Comparison of ENCODE assay signal across 18 cellular contexts in genomic region chr4:181536753-181537434, GRCh38.
A peak's percentile ranks its signal among the peaks of the same experiment; 100 is the strongest.
DNase-seq lines count a peak whose midpoint lies in the region; ATAC-seq and TF ChIP-seq lines count a peak whose summit lies in the region.
"Had no signal": no experiment of that assay in that cellular context is flagged by ENCODE, and none has a peak within 500 bp of the region (broad histone marks: within the 10 kb centered on the region; RNA-seq: fewer than 3 reads in every experiment).

No MANE protein-coding gene starts in this region.

- DNase-seq in COR-L47 (lab: John Stamatoyannopoulos, UW) (peak; percentile 39), HCT116 (ENCODE audit: low read depth, low spot score) (no peak), NCI-H1105 treated with DMSO at 0.1 percent for 48 hours (lab: John Stamatoyannopoulos, UW) (peak; percentile 84), hepatocyte (ENCODE audit: low spot score) (no peak), AG08396 (ENCODE audit: low spot score) (no peak)
- DNase-seq in activated T-cell treated with anti-CD3 and anti-CD28 coated beads, Interleukin-2, amount 50 U/mL, for 24 hours, result no peak
- DNase-seq: AML-193; Calu3; CD4-positive, CD25-positive, alpha-beta regulatory T cell; DND-41; Kasumi-1; MV-4-11; NCI-H1694 treated with DMSO at 0.1 percent for 48 hours; NCI-H510A treated with DMSO at 0.1 percent for 48 hours; T-helper 1 cell had no signal

- H3K27me3 Mint-ChIP-seq in activated T-cell treated with anti-CD3 and anti-CD28 coated beads, Interleukin-2, amount 50 U/mL, for 24 hours, result no peaks in the 10 kb centered on the region
- H3K27me3 Mint-ChIP-seq: CD4-positive, CD25-positive, alpha-beta regulatory T cell had no signal

- peaks cover 13% of the 10 kb centered on the region for H3K9me3 Mint-ChIP-seq in activated T-cell treated with anti-CD3 and anti-CD28 coated beads, Interleukin-2, amount 50 U/mL, for 24 hours

- H3K4me1 ChIP-seq in HCT116 (ENCODE audit: control insufficient read depth in 1 of 2, insufficient read depth in 2 of 2, low read length in 2 of 2) (no peaks in the 10 kb centered on the region), hepatocyte (ENCODE audit: insufficient read depth) (no peaks in the 10 kb centered on the region)
- H3K4me1 ChIP-seq: HAP-1 had no signal

- intact Hi-C loops in HCT116 (cut with micrococcal nuclease), result no loop called here

- TF ChIP-seq CTCF in HCT116 (IDR thresholded peaks at IDR 0.05 in 2 of 3, conservative IDR thresholded peaks at IDR 0.05 in 1 of 3; ENCODE audit: borderline replicate concordance in 1 of 3, insufficient read depth in 1 of 3, low read depth in 2 of 3, low read length in 2 of 3) (no peak), hepatocyte (IDR thresholded peaks at IDR 0.05; ENCODE audit: poor library complexity) (no peak)

- CTCF ChIA-PET in HCT116 (lab: Charles Lee), result interaction anchor here (1.4 to 1.8 kb wide), 2 partner anchors 8 to 9 kb away, joined by 4 to 9 read pairs; no protein-coding TSS in a partner anchor

- H3K9me2 ChIP-seq in HCT116 (ENCODE audit: insufficient read depth) (no peaks in the 10 kb centered on the region), hepatocyte (replicated peaks; ENCODE audit: insufficient read depth) (no peaks in the 10 kb centered on the region)

- H3K27ac ChIP-seq in HCT116 (ENCODE audit: low read depth, low read length) (no peak overlapping the region), hepatocyte (peak overlapping the region; percentile 43)

- RAD21 ChIA-PET in HCT116 (lab: Charles Lee; ENCODE audit: low non-redundant PET in 1 of 2, low total read pairs in 2 of 2, uncharacterized antibody in 2 of 2, unreplicated experiment in 2 of 2), result no interaction called here

- no peak for TF ChIP-seq RAD21 in HCT116 (IDR thresholded peaks at IDR 0.05; ENCODE audit: low read depth)

- H3K4me3 ChIP-seq in HCT116 (replicated peaks in 1 of 2; ENCODE audit: low read depth in 1 of 2, low read length in 2 of 2) (no peak overlapping the region), hepatocyte (no peak overlapping the region)
- H3K4me3 ChIP-seq: HAP-1 had no signal

- no peaks in the 10 kb centered on the region for H3K36me3 Mint-ChIP-seq in activated T-cell treated with anti-CD3 and anti-CD28 coated beads, Interleukin-2, amount 50 U/mL, for 24 hours (ENCODE audit: low read depth)
- H3K36me3 Mint-ChIP-seq: CD4-positive, CD25-positive, alpha-beta regulatory T cell had no signal

- H3K36me3 ChIP-seq in HCT116 (ENCODE audit: control insufficient read depth in 1 of 2, insufficient read depth in 2 of 2, low read length in 2 of 2), result no peaks in the 10 kb centered on the region
- no peaks in the 10 kb centered on the region for H3K36me3 ChIP-seq in hepatocyte (replicated peaks; ENCODE audit: insufficient read depth, low read depth)
- H3K36me3 ChIP-seq: HAP-1 had no signal

- POLR2A ChIA-PET in HCT116 (lab: Charles Lee), result interaction anchor here (0.9 to 1.4 kb wide), 2 partner anchors 9 to 12 kb away, joined by 3 read pairs; no protein-coding TSS in a partner anchor

- WGBS in hepatocyte (ENCODE audit: low lambda C conversion rate, missing lambda C conversion rate), result 39% methylated on average over 5 of the region's 5 CpGs

- no peak overlapping the region for H2AFZ ChIP-seq in HCT116 (ENCODE audit: low read depth, low read length, poor library complexity, severe bottlenecking)
- no peak overlapping the region for H2AFZ ChIP-seq in hepatocyte

- H3K4me1 Mint-ChIP-seq in activated T-cell treated with anti-CD3 and anti-CD28 coated beads, Interleukin-2, amount 50 U/mL, for 24 hours (ENCODE audit: low read depth), result no peaks in the 10 kb centered on the region
- H3K4me1 Mint-ChIP-seq: CD4-positive, CD25-positive, alpha-beta regulatory T cell had no signal

- H3K9me3 ChIP-seq in HCT116 (ENCODE audit: control insufficient read depth in 1 of 2, insufficient read depth in 1 of 2, low read depth in 1 of 2, low read length in 2 of 2), result no peaks in the 10 kb centered on the region
- H3K9me3 ChIP-seq in hepatocyte (ENCODE audit: low read depth), result no peaks in the 10 kb centered on the region
- H3K9me3 ChIP-seq: HAP-1 had no signal

- H3K4me3 Mint-ChIP-seq in activated T-cell treated with anti-CD3 and anti-CD28 coated beads, Interleukin-2, amount 50 U/mL, for 24 hours, result no peak overlapping the region
- H3K4me3 Mint-ChIP-seq: CD4-positive, CD25-positive, alpha-beta regulatory T cell had no signal

- no TSS peak for BruUV-seq in HCT116 (replicated peaks; lab: Mats Ljungman, UMichigan)

- H4K20me1 ChIP-seq in HCT116 (ENCODE audit: insufficient read depth) (no peaks in the 10 kb centered on the region), hepatocyte (ENCODE audit: insufficient read depth, poor library complexity, severe bottlenecking) (no peaks in the 10 kb centered on the region)

- no peak for TF ChIP-seq POLR2A in HCT116 (IDR thresholded peaks at IDR 0.05; ENCODE audit: borderline replicate concordance, extremely low read depth, insufficient read depth, insufficient read length)

- no peak overlapping the region for H3K27ac Mint-ChIP-seq in activated T-cell treated with anti-CD3 and anti-CD28 coated beads, Interleukin-2, amount 50 U/mL, for 24 hours
- H3K27ac Mint-ChIP-seq: CD4-positive, CD25-positive, alpha-beta regulatory T cell had no signal

- no peak overlapping the region for H3K4me2 ChIP-seq in HCT116 (ENCODE audit: low read length)
- H3K4me2 ChIP-seq in hepatocyte, result peak overlapping the region; percentile 36

- ATAC-seq in HCT116, result no peak
- ATAC-seq in GM18870 (IDR thresholded peaks at IDR 0.05; ENCODE audit: unreplicated experiment), result no peak
- ATAC-seq in GM19328 (IDR thresholded peaks at IDR 0.05; ENCODE audit: unreplicated experiment), result no peak

- H3K79me2 ChIP-seq in HCT116 (ENCODE audit: insufficient read depth, low read length) (no peaks in the 10 kb centered on the region), hepatocyte (no peaks in the 10 kb centered on the region)

- no peak overlapping the region for H3K9ac ChIP-seq in HCT116 (ENCODE audit: low read length)

- H3K27me3 ChIP-seq in HCT116 (ENCODE audit: insufficient read depth, low read length) (peaks cover 4% of the 10 kb centered on the region; the same call in 1 of the 2 replicates), hepatocyte (no peaks in the 10 kb centered on the region)

TF ChIP-seq in HCT116, 20 proteins besides CTCF, POLR2A, EP300 and RAD21:
- TF ChIP-seq SRF (IDR thresholded peaks at IDR 0.05; ENCODE audit: low read depth) (no peak), TCF7L2 (IDR thresholded peaks at IDR 0.05; ENCODE audit: borderline replicate concordance, extremely low read depth, insufficient read depth, insufficient read length) (peak; percentile 41)

Comparison
In these comparisons a context has a peak if more than half of its experiments do, and no peak if none do; other contexts are left out.
1. DNase-seq: peak in COR-L47 (single experiment) and NCI-H1105 treated with DMSO at 0.1 percent for 48 hours (single experiment); none in HCT116 (single experiment), hepatocyte (single experiment), AG08396 (single experiment) and activated T-cell treated with anti-CD3 and anti-CD28 coated beads, Interleukin-2, amount 50 U/mL, for 24 hours (single experiment).